Comparison of ENCODE assay signal across 22 cellular contexts in genomic region chr5:135890296-135890695, GRCh38. TPM values are rescaled to one million over a fixed set of nuclear protein-coding genes. Genes with fewer than 3 reads are reported as not detected.
DNase-seq lines count a peak whose midpoint lies in the region; ATAC-seq and TF ChIP-seq lines count a peak whose summit lies in the region.
"Had no signal": no experiment of that assay in that cellular context is flagged by ENCODE, and none has a peak within 500 bp of the region (broad histone marks: within the 10 kb centered on the region; RNA-seq: fewer than 3 reads in every experiment).

No MANE protein-coding gene starts in this region.

- peak; percentile 75 for ATAC-seq in left ventricle myocardium superior
- no peak for ATAC-seq in GM18907 (IDR thresholded peaks at IDR 0.05; ENCODE audit: unreplicated experiment)
- ATAC-seq: GM23338 had no signal

- H3K36me3 Mint-ChIP-seq in MCF 10A (ENCODE audit: insufficient read depth, unreplicated experiment) = no peaks in the 10 kb centered on the region
- H3K36me3 Mint-ChIP-seq: CD14-positive monocyte had no signal

- H3K9me3 ChIP-seq in mammary epithelial cell (replicated peaks; ENCODE audit: insufficient read depth, low read length) = no peaks in the 10 kb centered on the region
- H3K9me3 ChIP-seq: HAP-1 had no signal

- CTCF ChIA-PET in MCF 10A (lab: Yijun Ruan, JAX) (interaction anchor here (0.6 to 6.7 kb wide), 24 partner anchors 9 to 1284 kb away, joined by 3 to 68 read pairs (median 4); no protein-coding TSS in a partner anchor), mammary epithelial cell (lab: Charles Lee; ENCODE audit: low non-redundant PET) (no interaction called here)

- H3K4me1 Mint-ChIP-seq in MCF 10A (ENCODE audit: insufficient read depth, unreplicated experiment) = no peaks in the 10 kb centered on the region

- H3K27ac ChIP-seq in mammary epithelial cell (ENCODE audit: insufficient read depth, low read depth, low read length) = no peak overlapping the region
- H3K27ac ChIP-seq: HL-60, SK-N-MC had no signal

- H3K27ac Mint-ChIP-seq in MCF 10A (ENCODE audit: low read depth, unreplicated experiment) = no peak overlapping the region
- H3K27ac Mint-ChIP-seq: CD14-positive monocyte, GM23338 had no signal

- H3K27me3 Mint-ChIP-seq in MCF 10A (ENCODE audit: insufficient read depth, unreplicated experiment) = peaks cover 19% of the 10 kb centered on the region

- intact Hi-C loops in MCF 10A (cut with micrococcal nuclease) = no loop called here
- intact Hi-C loops in mammary epithelial cell (cut with micrococcal nuclease) = no loop called here
- intact Hi-C loops in left ventricle myocardium superior (cut with micrococcal nuclease) = no loop called here

- H2AFZ ChIP-seq in mammary epithelial cell (ENCODE audit: low read depth, low read length) = no peak overlapping the region
- H2AFZ ChIP-seq: GM23338 had no signal

- H3K4me3 Mint-ChIP-seq in MCF 10A (ENCODE audit: unreplicated experiment) = no peak overlapping the region
- H3K4me3 Mint-ChIP-seq: CD14-positive monocyte, GM23338 had no signal

- H3K4me3 ChIP-seq in mammary epithelial cell (replicated peaks in 1 of 3; ENCODE audit: insufficient read depth in 1 of 3, low read depth in 2 of 3, low read length in 3 of 3) = no peak overlapping the region
- H3K4me3 ChIP-seq: GM23338, HAP-1, SK-N-MC had no signal

- in situ Hi-C loops in mammary epithelial cell (cut with MboI; ENCODE audit: low sequenced_read_pairs in 2 of 2) = no loop called here

- H4K20me1 ChIP-seq in mammary epithelial cell (ENCODE audit: insufficient read depth, low read length) = no peaks in the 10 kb centered on the region

- H3K4me1 ChIP-seq in mammary epithelial cell (ENCODE audit: insufficient read depth, low read length) = peaks cover 3% of the 10 kb centered on the region

- dilution Hi-C loops in mammary epithelial cell (cut with HindIII; ENCODE audit: low sequenced_read_pairs) = loop anchor here (25.0 kb wide), 1 partner anchor 322 kb away; no protein-coding TSS in a partner anchor

- TF ChIP-seq CTCF in MCF 10A (IDR thresholded peaks at IDR 0.05; ENCODE audit: unreplicated experiment) (no peak), mammary epithelial cell (conservative IDR thresholded peaks at IDR 0.05 in 1 of 2, IDR thresholded peaks at IDR 0.05 in 1 of 2; ENCODE audit: extremely low read depth in 1 of 2, insufficient read depth in 1 of 2, low read depth in 1 of 2, low read length in 2 of 2) (no peak)

- BruUV-seq in MCF 10A (replicated peaks; lab: Mats Ljungman, UMichigan) (no TSS peak), mammary epithelial cell (replicated peaks; lab: Mats Ljungman, UMichigan) (no TSS peak)

- H3K9ac ChIP-seq in mammary epithelial cell (ENCODE audit: insufficient read depth, low read length) = no peak overlapping the region

- no peaks in the 10 kb centered on the region for H3K36me3 ChIP-seq in mammary epithelial cell (ENCODE audit: insufficient read depth, low read length)
- H3K36me3 ChIP-seq: HAP-1 had no signal

- 38% methylated on average over 2 of the region's 2 CpGs for WGBS in mammary epithelial cell (ENCODE audit: low coverage, missing lambda C conversion rate)

- H3K79me2 ChIP-seq in mammary epithelial cell (ENCODE audit: insufficient read depth, low read length) = no peaks in the 10 kb centered on the region

- no peaks in the 10 kb centered on the region for H3K9me3 Mint-ChIP-seq in MCF 10A (ENCODE audit: unreplicated experiment)
- H3K9me3 Mint-ChIP-seq: CD14-positive monocyte, GM23338 had no signal

- DNase-seq in MCF 10A (ENCODE audit: unreplicated experiment) = peak; percentile 21
- no peak for DNase-seq in mammary epithelial cell
- DNase-seq in OCI-M1 (lab: John Stamatoyannopoulos, UW) = peak; percentile 3
- no peak for DNase-seq in left ventricle myocardium superior
- no peak for DNase-seq in HuH-7.5 (ENCODE audit: low spot score)
- no peak for DNase-seq in LoVo (ENCODE audit: low spot score)
- DNase-seq: 8988T, KG1, NCI-H1417 treated with DMSO at 0.1 percent for 48 hours, NCI-H187, NCI-H510A treated with DMSO at 0.1 percent for 48 hours, NCI-H748 treated with DMSO at 0.1 percent for 48 hours, SHP77 had no signal

- H3K27me3 ChIP-seq in mammary epithelial cell (ENCODE audit: insufficient read depth, low read length) = no peaks in the 10 kb centered on the region

- POLR2A ChIA-PET in MCF 10A (lab: Yijun Ruan, JAX) = interaction anchor here (1.4 to 2.3 kb wide), 4 partner anchors 11 to 244 kb away, joined by 4 to 8 read pairs (median 4); no protein-coding TSS in a partner anchor

- no peak overlapping the region for H3K4me2 ChIP-seq in mammary epithelial cell (ENCODE audit: insufficient read depth, low read depth, low read length)
- H3K4me2 ChIP-seq: GM23338 had no signal

RNA-seq across cellular contexts. Expression of gene IL9, which starts 5.3 kb away (rescaled TPM):
- total RNA-seq in MCF 10A (2022) = not detected in 2 replicates
- total RNA-seq in mammary epithelial cell = not detected
- polyA plus RNA-seq in mammary epithelial cell = not detected
- not detected for polyA minus RNA-seq in mammary epithelial cell
- not detected for total RNA-seq in left ventricle myocardium superior
- total RNA-seq: Daoy, GM23338, HT1080, OCI-LY7 had no signal
- polyA plus RNA-seq: CD14-positive monocyte, GM23338 had no signal

RNA-seq across cellular contexts. Expression of gene SLC25A48, which starts 55.8 kb away (rescaled TPM):
- not detected in 2 replicates for total RNA-seq in MCF 10A (2022)
- under 1 TPM in 1 of 2 donors, not detected in 1; 0.17 TPM for total RNA-seq in mammary epithelial cell
- 0.05 TPM for polyA plus RNA-seq in mammary epithelial cell
- not detected for polyA minus RNA-seq in mammary epithelial cell
- total RNA-seq in left ventricle myocardium superior = 0.40 TPM
- total RNA-seq: Daoy, OCI-LY7 had no signal
- polyA plus RNA-seq: CD14-positive monocyte had no signal

Comparison
In these comparisons a context has a peak if more than half of its experiments do, and no peak if none do; other contexts are left out.
1. DNase-seq: peak in MCF 10A (single experiment) and OCI-M1 (single experiment); none in mammary epithelial cell (single experiment), left ventricle myocardium superior (single experiment), HuH-7.5 (single experiment) and LoVo (single experiment).